ENCODE assay signal across 9 cellular contexts in genomic region chr11:125166347-125166841, GRCh38. TPM values are rescaled to one million over a fixed set of nuclear protein-coding genes. Genes with fewer than 3 reads are reported as not detected.
A peak's percentile ranks its signal among the peaks of the same experiment; 100 is the strongest.
DNase-seq lines count a peak whose midpoint lies in the region; ATAC-seq and TF ChIP-seq lines count a peak whose summit lies in the region.
"Had no signal": no experiment of that assay in that cellular context is flagged by ENCODE, and none has a peak within 500 bp of the region (broad histone marks: within the 10 kb centered on the region; RNA-seq: fewer than 3 reads in every experiment).

No MANE protein-coding gene starts in this region.

- H3K4me3 Mint-ChIP-seq in activated CD4-positive, alpha-beta T cell treated with anti-CD3 and anti-CD28 coated beads, Interleukin-2, amount 10 ng/mL, durations not matched to agents 24 days and 14 days, result peak overlapping the region; percentile 82
- H3K4me3 Mint-ChIP-seq in memory B cell, result peak overlapping the region; percentile 81

- H3K9me3 ChIP-seq in colonic mucosa (no peaks in the 10 kb centered on the region), thoracic aorta (no peaks in the 10 kb centered on the region)

- no peaks in the 10 kb centered on the region for H3K36me3 ChIP-seq in colonic mucosa
- no peaks in the 10 kb centered on the region for H3K36me3 ChIP-seq in thoracic aorta

- ATAC-seq in memory B cell (ENCODE audit: low read depth), result no peak
- no peak for ATAC-seq in thoracic aorta (ENCODE audit: insufficient number of reproducible peaks, low FRiP score, low read depth)
- ATAC-seq in HG03025 (IDR thresholded peaks at IDR 0.05; ENCODE audit: low FRiP score, unreplicated experiment), result no peak

- TF ChIP-seq CTCF in colonic mucosa (IDR thresholded peaks at IDR 0.05) (no peak), thoracic aorta (IDR thresholded peaks at IDR 0.05) (no peak)

- H3K27ac ChIP-seq in colonic mucosa, result peak overlapping the region; percentile 44
- H3K27ac ChIP-seq in thoracic aorta, result peak overlapping the region; percentile 81 to 86

- no peaks in the 10 kb centered on the region for H3K9me3 Mint-ChIP-seq in activated CD4-positive, alpha-beta T cell treated with anti-CD3 and anti-CD28 coated beads, Interleukin-2, amount 10 ng/mL, durations not matched to agents 24 days and 14 days
- no peaks in the 10 kb centered on the region for H3K9me3 Mint-ChIP-seq in memory B cell

- H3K4me3 ChIP-seq in colonic mucosa, result peak overlapping the region; percentile 49
- H3K4me3 ChIP-seq in thoracic aorta, result peak overlapping the region; percentile 70

- H3K36me3 Mint-ChIP-seq in activated CD4-positive, alpha-beta T cell treated with anti-CD3 and anti-CD28 coated beads, Interleukin-2, amount 10 ng/mL, durations not matched to agents 24 days and 14 days (ENCODE audit: low read depth), result peaks cover 2% of the 10 kb centered on the region
- no peaks in the 10 kb centered on the region for H3K36me3 Mint-ChIP-seq in memory B cell

- intact Hi-C loops in activated CD4-positive, alpha-beta T cell treated with anti-CD3 and anti-CD28 coated beads, Interleukin-2, amount 10 ng/mL, durations not matched to agents 24 days and 14 days (cut with micrococcal nuclease), result loop anchor here (2.0 to 10.0 kb wide), 3 partner anchors 178 to 412 kb away; partner anchors contain the start of gene VSIG2
- intact Hi-C loops in colonic mucosa (cut with DNase I), result no loop called here

- peak; percentile 58 for DNase-seq in activated CD4-positive, alpha-beta T cell treated with anti-CD3 and anti-CD28 coated beads, Interleukin-2, amount 10 ng/mL, durations not matched to agents 24 days and 14 days
- no peak for DNase-seq in activated CD4-positive, alpha-beta T cell treated with anti-CD3 and anti-CD28 coated beads for 4 hours
- DNase-seq in colonic mucosa (no peak), memory B cell (ENCODE audit: low spot score in 2 of 2) (peak in 1 of 2 donors; percentile 19), thoracic aorta (ENCODE audit: low spot score) (no peak), NCI-H1092 (lab: John Stamatoyannopoulos, UW) (no peak), NAMALWA (ENCODE audit: low spot score) (no peak)
- DNase-seq: AML-193 had no signal

- H3K27me3 ChIP-seq in colonic mucosa, result peaks cover 33% of the 10 kb centered on the region
- no peaks in the 10 kb centered on the region for H3K27me3 ChIP-seq in thoracic aorta (replicated peaks; ENCODE audit: insufficient read depth)

- H3K9ac ChIP-seq in colonic mucosa (ENCODE audit: low read depth in 2 of 2, low read length in 2 of 2), result peak overlapping the region; percentile 5 to 65

- peaks cover 19% of the 10 kb centered on the region for H3K4me1 Mint-ChIP-seq in activated CD4-positive, alpha-beta T cell treated with anti-CD3 and anti-CD28 coated beads, Interleukin-2, amount 10 ng/mL, durations not matched to agents 24 days and 14 days
- H3K4me1 Mint-ChIP-seq in memory B cell, result peaks cover 12% of the 10 kb centered on the region

- no peaks in the 10 kb centered on the region for H3K4me1 ChIP-seq in colonic mucosa
- H3K4me1 ChIP-seq in thoracic aorta (ENCODE audit: control insufficient read depth in 1 of 2, low read depth in 2 of 2), result peaks cover 37 to 58% of the 10 kb centered on the region in 2 donors

- H3K27me3 Mint-ChIP-seq in activated CD4-positive, alpha-beta T cell treated with anti-CD3 and anti-CD28 coated beads, Interleukin-2, amount 10 ng/mL, durations not matched to agents 24 days and 14 days, result peaks cover 76% of the 10 kb centered on the region
- peaks cover 27% of the 10 kb centered on the region for H3K27me3 Mint-ChIP-seq in memory B cell

- H3K27ac Mint-ChIP-seq in activated CD4-positive, alpha-beta T cell treated with anti-CD3 and anti-CD28 coated beads, Interleukin-2, amount 10 ng/mL, durations not matched to agents 24 days and 14 days, result no peak overlapping the region
- H3K27ac Mint-ChIP-seq in memory B cell, result no peak overlapping the region

RNA-seq across cellular contexts. Expression of gene PKNOX2, which starts 1.8 kb away (rescaled TPM):
- not detected in 2 replicates for total RNA-seq in activated CD4-positive, alpha-beta T cell treated with anti-CD3 and anti-CD28 coated beads, Interleukin-2, amount 10 ng/mL, durations not matched to agents 24 days and 14 days
- total RNA-seq in colonic mucosa (1 to 10 TPM in 1 of 2 donors, under 1 TPM in 1; 0.52 to 1.3 TPM), thoracic aorta (1 to 10 TPM; 1.4 to 9.2 TPM)

RNA-seq across cellular contexts. Expression of gene TMEM218, which starts 55.0 kb away (rescaled TPM):
- total RNA-seq in activated CD4-positive, alpha-beta T cell treated with anti-CD3 and anti-CD28 coated beads, Interleukin-2, amount 10 ng/mL, durations not matched to agents 24 days and 14 days, result 17.3 and 18.2 TPM in 2 replicates
- total RNA-seq in colonic mucosa, result 10 to 100 TPM in 1 of 2 donors, 1 to 10 TPM in 1; 8.7 to 17.3 TPM
- total RNA-seq in thoracic aorta, result 10 to 100 TPM; 15.2 to 17.7 TPM
